In the genomic region with DNA sequence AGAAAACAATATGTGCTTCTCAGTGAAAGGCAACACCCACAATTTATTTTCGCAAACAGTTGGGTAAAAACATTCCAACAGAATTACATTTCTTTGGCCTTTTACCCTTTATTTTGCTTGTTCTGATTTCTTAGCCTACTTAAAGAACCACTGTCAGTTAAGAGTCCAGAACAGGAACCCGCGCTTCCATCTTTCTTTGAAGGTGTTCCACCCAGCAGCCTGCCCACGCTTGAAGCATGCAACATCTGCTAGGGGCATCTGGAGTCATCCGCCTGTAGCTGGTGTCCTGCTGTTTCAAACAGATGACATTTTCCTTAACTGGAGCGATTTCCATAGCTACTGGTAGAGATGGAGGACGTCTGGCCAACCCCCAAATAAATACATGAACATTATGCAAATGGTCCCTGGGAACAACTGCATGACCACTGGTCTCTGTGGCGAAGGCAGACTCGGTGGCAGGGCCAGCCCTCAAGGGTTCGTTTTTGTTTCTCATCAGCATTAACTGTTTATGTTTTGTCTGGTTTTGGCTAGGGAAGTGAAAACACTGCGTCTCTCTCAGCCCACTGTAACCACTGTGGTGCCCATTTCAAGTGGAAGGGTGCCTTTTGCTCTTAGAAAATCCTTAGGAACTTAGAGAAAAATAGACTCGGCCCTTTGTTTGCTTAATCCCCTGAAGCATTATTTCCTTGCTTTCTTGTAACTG, we compare ENCODE assay signal across 9 cellular contexts. TPM values are rescaled to one million over a fixed set of nuclear protein-coding genes. Genes with fewer than 3 reads are reported as not detected.
DNase-seq lines count a peak whose midpoint lies in the region; ATAC-seq, FAIRE-seq and TF ChIP-seq lines count a peak whose summit lies in the region.
"Had no signal": no experiment of that assay in that cellular context is flagged by ENCODE, and none has a peak within 500 bp of the region (broad histone marks: within the 10 kb centered on the region; RNA-seq: fewer than 3 reads in every experiment).

No MANE protein-coding gene starts in this region.

- CTCF ChIA-PET in A549 (lab: Yijun Ruan, JAX) = no interaction called here
- CTCF ChIA-PET in activated CD8-positive, alpha-beta T cell treated with anti-CD3 and anti-CD28 coated beads for 36 hours (lab: Charles Lee) = interaction anchor here (1.4 kb wide), 1 partner anchor 24 kb away, joined by 3 read pairs; no protein-coding TSS in a partner anchor

- no peaks in the 10 kb centered on the region for H3K4me1 Mint-ChIP-seq in activated CD8-positive, alpha-beta T cell treated with anti-CD3 and anti-CD28 coated beads for 36 hours (ENCODE audit: low read depth)

- H3K36me3 Mint-ChIP-seq in activated CD8-positive, alpha-beta T cell treated with anti-CD3 and anti-CD28 coated beads for 36 hours (ENCODE audit: low read depth) = no peaks in the 10 kb centered on the region

- no peak for FAIRE-seq in A549 (lab: Jason Lieb, UNC)

- DNase-seq in A549 (ENCODE audit: low read depth in 1 of 2, low spot score in 1 of 2) (no peak), fibroblast of mammary gland (ENCODE audit: low read depth) (peak; percentile 60), NCI-H1930 (lab: John Stamatoyannopoulos, UW) (no peak)
- no peak for DNase-seq in activated CD4-positive, CD25-positive, alpha-beta regulatory T cell treated with anti-CD3 and anti-CD28 coated beads, Interleukin-2, amount 50 U/mL, for 72 hours
- no peak for DNase-seq in activated CD8-positive, alpha-beta T cell treated with anti-CD3 and anti-CD28 coated beads for 36 hours

- TF ChIP-seq POLR2A in A549 (IDR thresholded peaks at IDR 0.05; ENCODE audit: low read length) = no peak

- intact Hi-C loops in activated CD8-positive, alpha-beta T cell treated with anti-CD3 and anti-CD28 coated beads for 36 hours (cut with micrococcal nuclease) = no loop called here

- peaks cover 3% of the 10 kb centered on the region for H3K9me3 Mint-ChIP-seq in activated CD8-positive, alpha-beta T cell treated with anti-CD3 and anti-CD28 coated beads for 36 hours

- H3K9me3 ChIP-seq in A549 = no peaks in the 10 kb centered on the region

- H3K4me2 ChIP-seq in A549 = peak overlapping the region; percentile 82

- 50% methylated on average over 8 of the region's 12 CpGs for WGBS in A549 (ENCODE audit: missing lambda C conversion rate)

- H3K4me1 ChIP-seq in A549 = peaks cover 36% of the 10 kb centered on the region

- peaks cover 7% of the 10 kb centered on the region for H3K27me3 Mint-ChIP-seq in activated CD8-positive, alpha-beta T cell treated with anti-CD3 and anti-CD28 coated beads for 36 hours

- ATAC-seq in A549 = peak in 1 of 2 experiments; percentile 16; a peak in 2 of 6 replicates
- peak; percentile 60 for ATAC-seq in GM19468 (IDR thresholded peaks at IDR 0.05; ENCODE audit: extremely low read depth, unreplicated experiment)
- peak; percentile 78 for ATAC-seq in HG03571 (IDR thresholded peaks at IDR 0.05; ENCODE audit: unreplicated experiment)
- no peak for ATAC-seq in activated CD4-positive, CD25-positive, alpha-beta regulatory T cell treated with anti-CD3 and anti-CD28 coated beads, Interleukin-2, amount 50 U/mL, for 24 hours
- no peak for ATAC-seq in activated CD8-positive, alpha-beta T cell treated with anti-CD3 and anti-CD28 coated beads for 36 hours

- H3K4me3 Mint-ChIP-seq in activated CD8-positive, alpha-beta T cell treated with anti-CD3 and anti-CD28 coated beads for 36 hours = no peak overlapping the region

- no peak for TF ChIP-seq RAD21 in A549 (conservative IDR thresholded peaks at IDR 0.05 in 1 of 2, IDR thresholded peaks at IDR 0.05 in 1 of 2)

- no peak overlapping the region for H3K27ac Mint-ChIP-seq in activated CD8-positive, alpha-beta T cell treated with anti-CD3 and anti-CD28 coated beads for 36 hours

- POLR2A ChIA-PET in A549 (lab: Yijun Ruan, JAX) = interaction anchor here (1.1 kb wide), 1 partner anchor 96 kb away, joined by 3 read pairs; no protein-coding TSS in a partner anchor
- POLR2A ChIA-PET in activated CD8-positive, alpha-beta T cell treated with anti-CD3 and anti-CD28 coated beads for 36 hours (lab: Charles Lee) = no interaction called here

- TF ChIP-seq EP300 in A549 (IDR thresholded peaks at IDR 0.05) = no peak

- no peak overlapping the region for H3K4me3 ChIP-seq in A549
- H3K4me3 ChIP-seq in fibroblast of mammary gland (ENCODE audit: control insufficient read depth, low read depth, low read length) = no peak overlapping the region

- TF ChIP-seq CTCF in A549 (IDR thresholded peaks at IDR 0.05) (no peak), fibroblast of mammary gland (conservative IDR thresholded peaks at IDR 0.05; ENCODE audit: control insufficient read depth, insufficient read depth, low read depth, low read length) (no peak)
- no peak for TF ChIP-seq CTCF in activated CD8-positive, alpha-beta T cell treated with anti-CD3 and anti-CD28 coated beads for 36 hours (IDR thresholded peaks at IDR 0.05)

- peak overlapping the region; percentile 74 to 90 for H3K27ac ChIP-seq in A549

TF ChIP-seq in A549, 52 proteins besides CTCF, POLR2A, EP300 and RAD21:
- no peak for TF ChIP-seq HMGXB4 (CRISPR knock-in tag; IDR thresholded peaks at IDR 0.05; ENCODE audit: borderline replicate concordance)
- TF ChIP-seq CBX2 (IDR thresholded peaks at IDR 0.05; ENCODE audit: borderline replicate concordance, low read depth) = no peak
- TF ChIP-seq ATOH8 (CRISPR knock-in tag; IDR thresholded peaks at IDR 0.05; ENCODE audit: low read depth) = 0 out of 2 replicates have a peak, but pooled peaks have one; percentile 38

RNA-seq across cellular contexts. Expression of gene LAMA4, which starts 51.6 kb away (rescaled TPM):
- 0.93 and 1.0 TPM in 2 replicates for polyA plus RNA-seq in A549 (2011; rRNA removed)
- 0.66 and 0.90 TPM in 2 replicates for polyA plus RNA-seq in A549 (2012; cell fraction: cytosol; rRNA removed)
- 1.5 and 1.6 TPM in 2 replicates for polyA plus RNA-seq in A549 (2012; cell fraction: nucleus; rRNA removed)
- polyA plus RNA-seq in A549 (2017; fragmentation: RNase III; extraction: RNeasy Plus Mini Kit Qiagen cat#74134 plus additional on column Dnase treatment) = 3.1 to 3.7 TPM (median 3.7 TPM) in 3 replicates
- polyA minus RNA-seq in A549 (2011; rRNA and poly(A)+ RNA removed) = 3.5 and 4.0 TPM in 2 replicates
- not detected for total RNA-seq in activated CD8-positive, alpha-beta T cell treated with anti-CD3 and anti-CD28 coated beads for 36 hours
- total RNA-seq: NCI-H460 had no signal

Comparison
In these comparisons a context has a peak if more than half of its experiments do, and no peak if none do; other contexts are left out.
1. ATAC-seq: peak in GM19468 (single experiment) and HG03571 (single experiment); none in activated CD4-positive, CD25-positive, alpha-beta regulatory T cell treated with anti-CD3 and anti-CD28 coated beads, Interleukin-2, amount 50 U/mL, for 24 hours (0 of 2) and activated CD8-positive, alpha-beta T cell treated with anti-CD3 and anti-CD28 coated beads for 36 hours (single experiment).